Comparison of ENCODE assay signal across 19 cellular contexts in genomic region chr1:113035086-113035485, GRCh38.
"Had no signal": no experiment of that assay in that cellular context is flagged by ENCODE, and none has a peak within 500 bp of the region (broad histone marks: within the 10 kb centered on the region; RNA-seq: fewer than 3 reads in every experiment).

No MANE protein-coding gene starts in this region.

- H3K36me3 ChIP-seq: gastrocnemius medialis, prostate gland, right lobe of liver, suprapubic skin had no signal

- H3K36me3 Mint-ChIP-seq: activated naive CD8-positive, alpha-beta T cell had no signal

- H3K27ac ChIP-seq: body of pancreas, gastrocnemius medialis, prostate gland, right lobe of liver, suprapubic skin had no signal

- H3K4me3 Mint-ChIP-seq: activated CD4-positive, alpha-beta T cell treated with anti-CD3 and anti-CD28 coated beads, Interleukin-2, amount 10 ng/mL, durations not matched to agents 7 days and 5 days; activated naive CD8-positive, alpha-beta T cell; central memory CD8-positive, alpha-beta T cell; stimulated activated naive CD8-positive, alpha-beta T cell treated with anti-CD3 and anti-CD28 coated beads, Interleukin-15, Interleukin-2, amounts not matched to agents 100 ng/mL and 50 ng/mL, for 24 hours; T-helper 17 cell had no signal

- H3K27me3 Mint-ChIP-seq: activated CD4-positive, alpha-beta T cell treated with anti-CD3 and anti-CD28 coated beads, Interleukin-2, amount 10 ng/mL, durations not matched to agents 7 days and 5 days; activated naive CD8-positive, alpha-beta T cell; central memory CD8-positive, alpha-beta T cell; stimulated activated naive CD8-positive, alpha-beta T cell treated with anti-CD3 and anti-CD28 coated beads, Interleukin-15, Interleukin-2, amounts not matched to agents 100 ng/mL and 50 ng/mL, for 24 hours; T-helper 17 cell had no signal

- H3K4me1 Mint-ChIP-seq: activated CD4-positive, alpha-beta T cell treated with anti-CD3 and anti-CD28 coated beads, Interleukin-2, amount 10 ng/mL, durations not matched to agents 7 days and 5 days; central memory CD8-positive, alpha-beta T cell had no signal

- H3K4me1 ChIP-seq: body of pancreas, prostate gland, suprapubic skin had no signal

- H3K27ac Mint-ChIP-seq: activated CD4-positive, alpha-beta T cell treated with anti-CD3 and anti-CD28 coated beads, Interleukin-2, amount 10 ng/mL, durations not matched to agents 7 days and 5 days; activated naive CD8-positive, alpha-beta T cell; stimulated activated naive CD8-positive, alpha-beta T cell treated with anti-CD3 and anti-CD28 coated beads, Interleukin-15, Interleukin-2, amounts not matched to agents 100 ng/mL and 50 ng/mL, for 24 hours; T-helper 17 cell had no signal

- H3K4me3 ChIP-seq: body of pancreas, gastrocnemius medialis, lung, prostate gland, right lobe of liver, smooth muscle cell, suprapubic skin had no signal

- H3K9me3 Mint-ChIP-seq: activated CD4-positive, alpha-beta T cell treated with anti-CD3 and anti-CD28 coated beads, Interleukin-2, amount 10 ng/mL, durations not matched to agents 7 days and 5 days; central memory CD8-positive, alpha-beta T cell; stimulated activated naive CD8-positive, alpha-beta T cell treated with anti-CD3 and anti-CD28 coated beads, Interleukin-15, Interleukin-2, amounts not matched to agents 100 ng/mL and 50 ng/mL, for 24 hours had no signal

- H3K9me3 ChIP-seq: body of pancreas, gastrocnemius medialis, prostate gland, right lobe of liver, suprapubic skin had no signal

- ATAC-seq: body of pancreas, gastrocnemius medialis, T-helper 17 cell had no signal

- DNase-seq: activated CD4-positive, alpha-beta T cell treated with anti-CD3 and anti-CD28 coated beads, Interleukin-2, amount 10 ng/mL, durations not matched to agents 7 days and 5 days; activated CD4-positive, CD25-positive, alpha-beta regulatory T cell; activated gamma-delta T cell treated with Interleukin-2 at 50 U/mL for 16 hours; amygdala; body of pancreas; cortex of kidney; effector CD4-positive, alpha-beta T cell; gastrocnemius medialis; midbrain; right lobe of liver; T-helper 17 cell; trophoblast cell had no signal

- H3K27me3 ChIP-seq: body of pancreas, gastrocnemius medialis, right lobe of liver, suprapubic skin had no signal
